Comparison of ENCODE assay signal across 22 cellular contexts in the genomic region with DNA sequence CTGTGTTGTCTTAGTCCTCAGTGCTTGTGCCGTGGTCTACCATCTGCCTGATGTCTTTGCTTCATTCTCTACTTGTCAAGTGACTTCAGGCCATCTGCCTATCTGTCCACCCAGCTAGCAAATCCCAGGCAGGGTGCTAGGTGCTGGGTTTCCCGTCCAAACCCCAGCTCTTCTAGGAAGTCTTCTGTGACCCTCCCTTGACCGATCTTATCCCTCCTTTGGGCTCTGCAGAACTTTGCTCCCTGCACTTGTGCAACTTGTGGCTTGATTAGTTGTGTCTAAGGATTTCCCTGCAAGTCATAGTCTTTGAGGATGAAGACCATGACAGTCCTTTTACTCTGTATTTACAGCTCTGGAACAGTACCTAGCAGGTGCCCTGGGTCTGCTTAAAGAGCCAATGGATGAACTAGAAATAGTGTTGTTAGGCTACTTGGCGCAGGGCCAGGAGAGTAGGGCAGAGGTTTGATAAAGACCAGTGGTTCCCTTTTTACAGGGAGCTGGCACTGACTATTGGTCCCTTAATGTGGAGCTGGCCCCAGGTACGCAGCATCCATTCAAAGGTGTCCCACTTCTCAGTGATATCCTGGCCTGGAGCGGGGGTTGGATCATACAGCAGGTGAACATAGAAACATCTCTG.
DNase-seq lines count a peak whose midpoint lies in the region; ATAC-seq, FAIRE-seq and TF ChIP-seq lines count a peak whose summit lies in the region.
"Had no signal": no experiment of that assay in that cellular context is flagged by ENCODE, and none has a peak within 500 bp of the region (broad histone marks: within the 10 kb centered on the region; RNA-seq: fewer than 3 reads in every experiment).

No MANE protein-coding gene starts in this region.

- POLR2A ChIA-PET in K562 (lab: Yijun Ruan, JAX): interaction anchor here (0.6 kb wide), 1 partner anchor 31 kb away, joined by 4 read pairs; no protein-coding TSS in a partner anchor

- CTCF ChIA-PET in K562 (lab: Yijun Ruan, JAX; ENCODE audit: low intra/inter-chr PET ratio): no interaction called here

- no peak overlapping the region for H3K9ac ChIP-seq in K562 (ENCODE audit: insufficient read depth in 1 of 2, low read depth in 2 of 2, low read length in 2 of 2)

- H4K20me1 ChIP-seq in K562 (replicated peaks; ENCODE audit: control insufficient read depth, insufficient read depth, low read length): no peaks in the 10 kb centered on the region

- ATAC-seq in left ventricle myocardium superior (peak; percentile 26), Right ventricle myocardium inferior (no peak), K562 (peak; percentile 53), upper lobe of left lung (ENCODE audit: low FRiP score in 2 of 2) (no peak), HG02885 (IDR thresholded peaks at IDR 0.05; ENCODE audit: poor library complexity, unreplicated experiment) (no peak)
- ATAC-seq: Panc1, T-helper 17 cell had no signal

- BruUV-seq in K562 (replicated peaks; lab: Mats Ljungman, UMichigan): no TSS peak

- no peaks in the 10 kb centered on the region; the same call in 2 of the 3 replicates for H3K36me3 ChIP-seq in K562 (ENCODE audit: control insufficient read depth, insufficient read depth, low read length)
- H3K36me3 ChIP-seq in tibial nerve: peaks cover 0 to 31% (median 0%) of the 10 kb centered on the region in 3 donors
- H3K36me3 ChIP-seq in upper lobe of left lung: no peaks in the 10 kb centered on the region

- H3K27ac ChIP-seq in K562 (ENCODE audit: extremely low read depth, low read depth, low read length) (no peak overlapping the region), tibial nerve (no peak overlapping the region), upper lobe of left lung (no peak overlapping the region)
- H3K27ac ChIP-seq: HL-60 had no signal

- TF ChIP-seq POLR2A in K562 (conservative IDR thresholded peaks at IDR 0.05) (no peak), tibial nerve (IDR thresholded peaks at IDR 0.05) (no peak), upper lobe of left lung (IDR thresholded peaks at IDR 0.05) (no peak)

- H3K79me2 ChIP-seq in K562 (ENCODE audit: control insufficient read depth, insufficient read depth, low read length): no peaks in the 10 kb centered on the region

- in situ Hi-C loops in K562 (cut with MboI): no loop called here

- no peak overlapping the region for H2AFZ ChIP-seq in K562 (ENCODE audit: low read depth, low read length)

- H3K9me1 ChIP-seq in K562 (ENCODE audit: control insufficient read depth, insufficient read depth, low read length): peaks cover 2% of the 10 kb centered on the region

- 25% methylated on average over 6 of the region's 6 CpGs for WGBS in K562 (ENCODE audit: insufficient coverage, low coverage, missing lambda C conversion rate)
- 89 to 95% methylated on average over 6 of the region's 6 CpGs for WGBS in tibial nerve, 2 donors
- 95% methylated on average over 6 of the region's 6 CpGs for WGBS in upper lobe of left lung, 2 donors

- no peak for TF ChIP-seq RAD21 in K562 (CRISPR knock-in tag; conservative IDR thresholded peaks at IDR 0.05 in 1 of 2, IDR thresholded peaks at IDR 0.05 in 1 of 2)

- no peak overlapping the region for H3K4me3 ChIP-seq in K562
- no peak overlapping the region for H3K4me3 ChIP-seq in tibial nerve
- H3K4me3 ChIP-seq in upper lobe of left lung: no peak overlapping the region

- H3K27me3 ChIP-seq in K562 (ENCODE audit: control insufficient read depth in 2 of 2, insufficient read depth in 2 of 2, low read length in 2 of 2) (no peaks in the 10 kb centered on the region), tibial nerve (no peaks in the 10 kb centered on the region), upper lobe of left lung (no peaks in the 10 kb centered on the region)

- H3K9me3 ChIP-seq in K562 (replicated peaks; ENCODE audit: control insufficient read depth, insufficient read depth, low read depth, low read length) (no peaks in the 10 kb centered on the region; the same call in 1 of the 2 replicates), tibial nerve (no peaks in the 10 kb centered on the region), upper lobe of left lung (no peaks in the 10 kb centered on the region)

- no peak for TF ChIP-seq CTCF in K562 (IDR thresholded peaks at IDR 0.05 in 2 of 3, conservative IDR thresholded peaks at IDR 0.05 in 1 of 3; ENCODE audit: insufficient read depth in 2 of 3, low read depth in 1 of 3, low read length in 3 of 3)
- TF ChIP-seq CTCF in tibial nerve (IDR thresholded peaks at IDR 0.05): no peak
- no peak for TF ChIP-seq CTCF in upper lobe of left lung (IDR thresholded peaks at IDR 0.05)

- H3K4me1 ChIP-seq in K562 (replicated peaks in 1 of 2; ENCODE audit: control insufficient read depth in 2 of 2, insufficient read depth in 2 of 2, low read length in 2 of 2) (peaks cover 48 to 58% of the 10 kb centered on the region in 2 experiments), tibial nerve (no peaks in the 10 kb centered on the region), upper lobe of left lung (no peaks in the 10 kb centered on the region)

- TF ChIP-seq EP300 in K562 (IDR thresholded peaks at IDR 0.05; ENCODE audit: low read length) (peak; percentile 58), tibial nerve (IDR thresholded peaks at IDR 0.05) (no peak), upper lobe of left lung (IDR thresholded peaks at IDR 0.05) (no peak)

- intact Hi-C loops in left ventricle myocardium superior (cut with micrococcal nuclease): loop anchor here (5.0 kb wide), 1 partner anchor 707 kb away; no protein-coding TSS in a partner anchor
- intact Hi-C loops in Right ventricle myocardium inferior (cut with DNase I): loop anchor here (5.0 kb wide), 2 partner anchors 132 to 707 kb away; no protein-coding TSS in a partner anchor
- intact Hi-C loops in K562 (cut with micrococcal nuclease): loop anchor here (2.0 to 10.0 kb wide), 2 partner anchors 99 to 295 kb away; a partner anchor contains a TSS

- peak overlapping the region; percentile 46; the same call in 1 of the 2 replicates for H3K4me2 ChIP-seq in K562 (ENCODE audit: insufficient read depth, low read length)

- DNase-seq in left ventricle myocardium superior (peak; percentile 46), Right ventricle myocardium inferior (ENCODE audit: missing footprints) (no peak), NCI-H69 (lab: John Stamatoyannopoulos, UW) (peak; percentile 21), K562 (ENCODE audit: extremely low read depth in 1 of 4, low spot score in 3 of 4) (peak; percentile 43 to 82 (median 61)), tibial nerve (ENCODE audit: low spot score in 2 of 2) (peak; percentile 23 to 33), upper lobe of left lung (no peak), hippocampal formation (lab: John Stamatoyannopoulos, UW) (no peak)
- DNase-seq: ACHN; Calu3; CD4-positive, alpha-beta T cell; DMS79; H9; KBM-7; MV-4-11; NCI-H2029; NCI-H774; Right ventricle myocardium superior; T-helper 17 cell had no signal

- FAIRE-seq in K562 (lab: Jason Lieb, UNC): peak; percentile 82
- FAIRE-seq: HTR-8/SVneo had no signal

TF ChIP-seq in K562, 482 proteins besides CTCF, POLR2A, EP300 and RAD21 (continues in another document):
- TF ChIP-seq ZNF133 (CRISPR knock-in tag; IDR thresholded peaks at IDR 0.05) (no peak), ZNF785 (CRISPR knock-in tag; IDR thresholded peaks at IDR 0.05) (no peak), SP1 (CRISPR knock-in tag; IDR thresholded peaks at IDR 0.05) (no peak), ZKSCAN1 (IDR thresholded peaks at IDR 0.05; ENCODE audit: low read depth, low read length) (no peak), NR3C1 (CRISPR knock-in tag; IDR thresholded peaks at IDR 0.05) (no peak), ZNF778 (CRISPR knock-in tag; IDR thresholded peaks at IDR 0.05) (no peak), THRAP3 (IDR thresholded peaks at IDR 0.05; ENCODE audit: borderline replicate concordance) (no peak), KAT2B (IDR thresholded peaks at IDR 0.05; ENCODE audit: low read depth, low read length) (no peak), ZNF282 (CRISPR knock-in tag; IDR thresholded peaks at IDR 0.05) (no peak), CHD2 (IDR thresholded peaks at IDR 0.05; ENCODE audit: low read depth, low read length) (no peak)
- TF ChIP-seq, protein P1, sequence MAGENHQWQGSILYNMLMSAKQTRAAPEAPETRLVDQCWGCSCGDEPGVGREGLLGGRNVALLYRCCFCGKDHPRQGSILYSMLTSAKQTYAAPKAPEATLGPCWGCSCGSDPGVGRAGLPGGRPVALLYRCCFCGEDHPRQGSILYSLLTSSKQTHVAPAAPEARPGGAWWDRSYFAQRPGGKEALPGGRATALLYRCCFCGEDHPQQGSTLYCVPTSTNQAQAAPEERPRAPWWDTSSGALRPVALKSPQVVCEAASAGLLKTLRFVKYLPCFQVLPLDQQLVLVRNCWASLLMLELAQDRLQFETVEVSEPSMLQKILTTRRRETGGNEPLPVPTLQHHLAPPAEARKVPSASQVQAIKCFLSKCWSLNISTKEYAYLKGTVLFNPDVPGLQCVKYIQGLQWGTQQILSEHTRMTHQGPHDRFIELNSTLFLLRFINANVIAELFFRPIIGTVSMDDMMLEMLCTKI (IDR thresholded peaks at IDR 0.05; ENCODE audit: partially characterized antibody): no peak
- TF ChIP-seq, protein P2, sequence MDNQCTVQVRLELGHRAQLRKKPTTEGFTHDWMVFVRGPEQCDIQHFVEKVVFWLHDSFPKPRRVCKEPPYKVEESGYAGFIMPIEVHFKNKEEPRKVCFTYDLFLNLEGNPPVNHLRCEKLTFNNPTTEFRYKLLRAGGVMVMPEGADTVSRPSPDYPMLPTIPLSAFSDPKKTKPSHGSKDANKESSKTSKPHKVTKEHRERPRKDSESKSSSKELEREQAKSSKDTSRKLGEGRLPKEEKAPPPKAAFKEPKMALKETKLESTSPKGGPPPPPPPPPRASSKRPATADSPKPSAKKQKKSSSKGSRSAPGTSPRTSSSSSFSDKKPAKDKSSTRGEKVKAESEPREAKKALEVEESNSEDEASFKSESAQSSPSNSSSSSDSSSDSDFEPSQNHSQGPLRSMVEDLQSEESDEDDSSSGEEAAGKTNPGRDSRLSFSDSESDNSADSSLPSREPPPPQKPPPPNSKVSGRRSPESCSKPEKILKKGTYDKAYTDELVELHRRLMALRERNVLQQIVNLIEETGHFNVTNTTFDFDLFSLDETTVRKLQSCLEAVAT (IDR thresholded peaks at IDR 0.05): peak in 1 of 2 experiments; percentile 80; a peak in 2 of 4 replicates
- TF ChIP-seq, protein P3, sequence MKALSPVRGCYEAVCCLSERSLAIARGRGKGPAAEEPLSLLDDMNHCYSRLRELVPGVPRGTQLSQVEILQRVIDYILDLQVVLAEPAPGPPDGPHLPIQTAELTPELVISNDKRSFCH (CRISPR knock-in tag; IDR thresholded peaks at IDR 0.05): no peak
- TF ChIP-seq, protein P3 (tag; IDR thresholded peaks at IDR 0.05): no peak

Comparison
In these comparisons a context has a peak if more than half of its experiments do, and no peak if none do; other contexts are left out.
1. ATAC-seq: peak in left ventricle myocardium superior (single experiment) and K562 (single experiment); none in Right ventricle myocardium inferior (single experiment), upper lobe of left lung (0 of 2) and HG02885 (single experiment).
2. DNase-seq: peak in left ventricle myocardium superior (single experiment), NCI-H69 (single experiment), K562 (4 of 4) and tibial nerve (2 of 2); none in Right ventricle myocardium inferior (single experiment), upper lobe of left lung (0 of 2) and hippocampal formation (0 of 2).